ENCODE assay signal across 1 cellular context in the genomic region with DNA sequence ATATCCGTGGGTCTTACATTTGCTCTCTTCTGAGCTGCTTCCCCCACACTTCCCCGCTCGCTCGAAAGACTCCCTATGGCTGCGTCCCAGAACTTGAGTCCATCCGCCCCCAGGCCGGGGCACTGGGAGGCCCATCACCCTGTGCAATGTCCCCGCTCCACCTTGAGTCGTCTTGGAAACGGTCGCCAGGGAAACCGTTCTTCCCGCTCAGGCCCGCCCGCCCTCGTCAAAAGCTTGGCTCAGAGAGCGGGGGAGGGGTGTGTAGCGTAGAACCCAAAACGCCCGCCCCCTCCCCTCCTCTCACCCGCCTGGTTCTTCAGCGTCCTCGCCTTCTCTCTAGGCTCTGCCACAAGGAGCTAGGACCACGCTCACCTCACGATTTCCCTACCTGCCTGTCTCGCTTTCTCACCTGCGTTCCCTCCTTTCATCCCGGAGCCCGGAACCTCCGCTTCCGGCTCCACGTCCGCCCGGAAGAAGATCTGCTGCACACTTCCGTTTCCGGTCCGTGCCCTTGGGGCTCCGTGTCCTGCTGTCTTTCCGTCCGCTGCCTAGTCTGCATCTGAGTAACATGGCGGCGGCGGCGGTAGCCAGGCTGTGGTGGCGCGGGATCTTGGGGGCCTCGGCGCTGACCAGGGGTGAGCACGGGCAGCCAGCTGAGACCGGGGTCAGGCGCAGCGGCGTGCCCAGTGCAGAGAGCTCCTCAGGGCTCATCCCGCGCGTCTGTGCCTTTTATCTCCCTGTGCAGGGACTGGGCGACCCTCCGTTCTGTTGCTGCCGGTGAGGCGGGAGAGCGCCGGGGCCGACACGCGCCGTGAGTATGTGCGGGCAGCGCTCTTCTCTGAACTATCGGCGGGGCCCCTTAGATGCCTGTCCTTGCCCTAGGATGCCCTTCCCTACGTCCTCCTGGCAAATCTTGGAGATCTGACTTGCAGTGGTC.
TF ChIP-seq lines count a peak whose summit lies in the region.

A gene (minus strand): TSS at position 447 of the 937 bp plus-strand sequence. CDS start 19 bp downstream, at position 428.
A gene (plus strand): TSS at position 551 of the 937 bp plus-strand sequence. CDS start 18 bp downstream, at position 569.

TF ChIP-seq in K562, 482 proteins besides CTCF, POLR2A, EP300 and RAD21 (continued from another document and continues in another):
- TF ChIP-seq, protein P1, sequence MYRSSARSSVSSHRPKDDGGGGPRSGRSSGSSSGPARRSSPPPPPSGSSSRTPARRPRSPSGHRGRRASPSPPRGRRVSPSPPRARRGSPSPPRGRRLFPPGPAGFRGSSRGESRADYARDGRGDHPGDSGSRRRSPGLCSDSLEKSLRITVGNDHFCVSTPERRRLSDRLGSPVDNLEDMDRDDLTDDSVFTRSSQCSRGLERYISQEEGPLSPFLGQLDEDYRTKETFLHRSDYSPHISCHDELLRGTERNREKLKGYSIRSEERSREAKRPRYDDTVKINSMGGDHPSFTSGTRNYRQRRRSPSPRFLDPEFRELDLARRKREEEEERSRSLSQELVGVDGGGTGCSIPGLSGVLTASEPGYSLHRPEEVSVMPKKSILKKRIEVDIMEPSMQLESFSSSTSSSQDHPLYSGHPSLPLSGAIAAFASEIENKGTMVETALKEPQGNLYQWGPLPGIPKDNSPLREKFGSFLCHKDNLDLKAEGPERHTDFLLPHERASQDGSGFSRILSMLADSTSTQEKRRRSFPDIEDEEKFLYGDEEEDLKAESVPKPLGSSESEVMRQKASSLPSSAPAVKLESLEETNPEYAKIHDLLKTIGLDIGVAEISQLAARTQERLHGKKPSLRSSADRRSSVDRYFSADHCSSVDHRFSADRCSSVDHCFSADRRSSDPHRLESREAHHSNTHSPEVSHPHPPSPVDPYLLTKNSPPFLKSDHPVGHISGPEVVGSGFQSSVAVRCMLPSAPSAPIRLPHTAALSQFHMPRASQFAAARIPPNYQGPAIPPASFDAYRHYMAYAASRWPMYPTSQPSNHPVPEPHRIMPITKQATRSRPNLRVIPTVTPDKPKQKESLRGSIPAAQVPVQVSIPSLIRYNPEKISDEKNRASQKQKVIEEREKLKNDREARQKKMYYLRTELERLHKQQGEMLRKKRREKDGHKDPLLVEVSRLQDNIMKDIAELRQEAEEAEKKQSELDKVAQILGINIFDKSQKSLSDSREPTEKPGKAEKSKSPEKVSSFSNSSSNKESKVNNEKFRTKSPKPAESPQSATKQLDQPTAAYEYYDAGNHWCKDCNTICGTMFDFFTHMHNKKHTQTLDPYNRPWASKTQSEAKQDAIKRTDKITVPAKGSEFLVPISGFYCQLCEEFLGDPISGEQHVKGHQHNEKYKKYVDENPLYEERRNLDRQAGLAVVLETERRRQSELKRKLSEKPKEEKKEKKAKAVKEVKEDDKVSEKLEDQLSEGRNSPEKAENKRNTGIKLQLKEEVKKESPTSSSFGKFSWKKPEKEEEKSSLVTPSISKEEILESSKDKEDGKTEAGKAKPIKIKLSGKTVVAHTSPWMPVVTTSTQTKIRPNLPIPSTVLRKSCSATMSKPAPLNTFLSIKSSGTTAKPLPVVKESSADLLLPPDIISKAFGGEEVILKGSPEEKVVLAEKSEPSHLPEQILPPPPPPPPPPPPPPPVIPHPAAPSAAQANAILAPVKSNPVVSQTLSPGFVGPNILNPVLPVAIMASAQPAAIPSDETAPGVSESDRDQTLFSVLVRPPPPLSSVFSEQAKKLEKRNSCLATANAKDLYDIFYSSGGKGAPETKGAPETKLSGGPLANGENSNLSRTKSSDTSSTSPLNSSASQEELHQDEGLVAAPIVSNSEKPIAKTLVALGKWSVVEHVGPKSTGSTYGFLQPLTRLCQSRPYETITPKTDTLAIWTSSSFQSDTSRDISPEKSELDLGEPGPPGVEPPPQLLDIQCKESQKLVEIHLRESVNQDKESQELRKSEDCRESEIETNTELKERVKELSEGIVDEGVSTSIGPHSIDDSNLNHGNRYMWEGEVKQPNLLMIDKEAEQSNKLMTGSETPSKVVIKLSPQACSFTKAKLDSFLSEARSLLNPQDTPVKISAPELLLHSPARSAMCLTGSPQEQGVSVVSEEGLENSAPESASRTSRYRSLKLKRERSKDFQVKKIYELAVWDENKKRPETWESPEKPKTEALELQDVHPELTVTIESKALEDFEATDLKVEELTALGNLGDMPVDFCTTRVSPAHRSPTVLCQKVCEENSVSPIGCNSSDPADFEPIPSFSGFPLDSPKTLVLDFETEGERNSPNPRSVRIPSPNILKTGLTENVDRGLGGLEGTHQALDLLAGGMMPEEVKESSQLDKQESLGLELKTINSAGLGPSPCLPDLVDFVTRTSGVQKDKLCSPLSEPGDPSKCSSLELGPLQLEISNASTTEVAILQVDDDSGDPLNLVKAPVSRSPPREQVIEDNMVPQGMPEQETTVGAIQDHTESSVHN (IDR thresholded peaks at IDR 0.05; ENCODE audit: borderline replicate concordance in 1 of 2, low read depth in 1 of 2) = peak in 1 of 2 experiments; percentile 57; a peak in 2 of 4 replicates
- TF ChIP-seq ETV5 (CRISPR knock-in tag; IDR thresholded peaks at IDR 0.05; ENCODE audit: low read depth) (peak; percentile 90), TEAD4 (IDR thresholded peaks at IDR 0.05; ENCODE audit: low read length) (peak; percentile 49; the same call in 1 of the 2 replicates), TEAD4 (CRISPR knock-in tag; IDR thresholded peaks at IDR 0.05; ENCODE audit: borderline replicate concordance) (no peak), RBM14 (IDR thresholded peaks at IDR 0.05; ENCODE audit: borderline replicate concordance, insufficient read depth, low read depth, low read length) (0 out of 2 replicates have a peak, but pooled peaks have one; percentile 86), NR3C1 (CRISPR knock-in tag; IDR thresholded peaks at IDR 0.05) (no peak), NCOA6 (IDR thresholded peaks at IDR 0.05) (peak; percentile 42; the same call in 1 of the 2 replicates), ZBED1 (IDR thresholded peaks at IDR 0.05) (peak; percentile 79), HMGN3 (IDR thresholded peaks at IDR 0.05; ENCODE audit: borderline replicate concordance, extremely low read depth, insufficient read length, low read depth, low read length) (peak; percentile 53), HNRNPUL1 (IDR thresholded peaks at IDR 0.05; ENCODE audit: low read length) (no peak), FOXA1 (IDR thresholded peaks at IDR 0.05; ENCODE audit: borderline replicate concordance) (no peak), POLR2G (IDR thresholded peaks at IDR 0.05; ENCODE audit: low read depth, low read length) (peak; percentile 99), GABPA (tag; conservative IDR thresholded peaks at IDR 0.05; ENCODE audit: low read depth) (peak; percentile 100), SMC3 (conservative IDR thresholded peaks at IDR 0.05; ENCODE audit: insufficient read depth, low read depth, low read length) (no peak; the same call in 1 of the 2 replicates), ERF (CRISPR knock-in tag; IDR thresholded peaks at IDR 0.05) (no peak; the same call in 1 of the 2 replicates), MECOM (CRISPR knock-in tag; IDR thresholded peaks at IDR 0.05) (no peak), DIDO1 (tag; IDR thresholded peaks at IDR 0.05; ENCODE audit: low read depth) (peak; percentile 100), GATAD2A (IDR thresholded peaks at IDR 0.05) (no peak), FOXP1 (CRISPR knock-in tag; IDR thresholded peaks at IDR 0.05) (0 out of 2 replicates have a peak, but pooled peaks have one; percentile 83), LCOR (CRISPR knock-in tag; IDR thresholded peaks at IDR 0.05) (peak; percentile 96), NUFIP1 (IDR thresholded peaks at IDR 0.05; ENCODE audit: partially characterized antibody) (peak; percentile 85), SMARCA4 (IDR thresholded peaks at IDR 0.05) (0 out of 2 replicates have a peak, but pooled peaks have one; percentile 42), ZBTB7A (IDR thresholded peaks at IDR 0.05; ENCODE audit: borderline replicate concordance, control insufficient read depth, low read depth, low read length) (no peak)
- TF ChIP-seq, protein P2, sequence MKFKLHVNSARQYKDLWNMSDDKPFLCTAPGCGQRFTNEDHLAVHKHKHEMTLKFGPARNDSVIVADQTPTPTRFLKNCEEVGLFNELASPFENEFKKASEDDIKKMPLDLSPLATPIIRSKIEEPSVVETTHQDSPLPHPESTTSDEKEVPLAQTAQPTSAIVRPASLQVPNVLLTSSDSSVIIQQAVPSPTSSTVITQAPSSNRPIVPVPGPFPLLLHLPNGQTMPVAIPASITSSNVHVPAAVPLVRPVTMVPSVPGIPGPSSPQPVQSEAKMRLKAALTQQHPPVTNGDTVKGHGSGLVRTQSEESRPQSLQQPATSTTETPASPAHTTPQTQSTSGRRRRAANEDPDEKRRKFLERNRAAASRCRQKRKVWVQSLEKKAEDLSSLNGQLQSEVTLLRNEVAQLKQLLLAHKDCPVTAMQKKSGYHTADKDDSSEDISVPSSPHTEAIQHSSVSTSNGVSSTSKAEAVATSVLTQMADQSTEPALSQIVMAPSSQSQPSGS (CRISPR knock-in tag; IDR thresholded peaks at IDR 0.05) = no peak
- TF ChIP-seq, protein P3, sequence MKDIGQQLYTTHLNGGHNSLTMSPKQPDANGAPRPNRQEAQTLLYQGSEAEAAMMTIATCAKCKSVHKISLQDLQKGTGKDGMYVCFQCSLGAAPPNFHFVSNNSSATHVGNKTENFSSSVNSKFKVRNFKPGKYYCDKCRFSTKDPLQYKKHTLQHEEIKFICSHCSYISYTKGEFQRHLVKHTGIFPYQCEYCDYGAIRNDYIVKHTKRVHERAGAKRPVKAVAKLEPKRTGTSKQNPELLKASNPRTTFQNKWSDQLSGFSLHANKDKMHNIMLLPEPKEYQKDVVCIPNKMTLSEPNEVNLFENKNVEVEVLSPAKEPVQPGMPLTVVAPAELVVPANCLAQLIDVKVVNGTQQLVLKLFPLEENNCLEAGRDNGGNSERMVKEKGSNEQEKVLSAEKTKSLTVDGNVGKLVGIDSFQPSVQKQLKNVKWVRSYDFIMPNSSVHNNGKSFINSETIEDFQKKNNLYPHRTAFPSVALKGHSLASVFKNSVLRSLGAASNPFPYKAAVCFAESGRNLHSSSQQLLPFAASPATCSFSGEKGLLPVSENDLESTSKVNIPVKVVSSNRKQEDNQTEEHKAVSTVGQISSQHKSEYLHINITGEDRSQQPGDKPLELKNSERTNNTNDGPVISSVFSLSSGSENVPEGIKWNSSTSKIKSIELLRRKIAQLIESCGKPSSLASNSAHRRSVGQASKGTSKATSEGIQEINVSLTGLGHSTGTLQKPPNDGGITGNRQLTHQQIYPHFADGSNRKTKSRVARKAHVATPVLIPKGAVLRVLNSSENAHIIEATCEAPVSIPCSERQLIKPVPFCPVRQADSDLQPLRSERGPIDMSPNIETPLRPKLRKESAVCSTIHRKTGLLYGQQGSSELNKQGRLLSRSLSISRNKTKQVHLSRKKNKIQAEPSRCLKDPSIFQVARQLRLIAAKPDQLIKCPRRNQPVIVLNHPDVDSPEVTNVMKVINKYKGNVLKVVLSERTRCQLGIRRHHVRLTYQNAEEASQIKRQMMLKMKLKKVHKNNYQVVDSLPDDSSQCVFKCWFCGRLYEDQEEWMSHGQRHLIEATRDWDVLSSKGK (CRISPR knock-in tag; IDR thresholded peaks at IDR 0.05) = no peak
- TF ChIP-seq, protein P4, sequence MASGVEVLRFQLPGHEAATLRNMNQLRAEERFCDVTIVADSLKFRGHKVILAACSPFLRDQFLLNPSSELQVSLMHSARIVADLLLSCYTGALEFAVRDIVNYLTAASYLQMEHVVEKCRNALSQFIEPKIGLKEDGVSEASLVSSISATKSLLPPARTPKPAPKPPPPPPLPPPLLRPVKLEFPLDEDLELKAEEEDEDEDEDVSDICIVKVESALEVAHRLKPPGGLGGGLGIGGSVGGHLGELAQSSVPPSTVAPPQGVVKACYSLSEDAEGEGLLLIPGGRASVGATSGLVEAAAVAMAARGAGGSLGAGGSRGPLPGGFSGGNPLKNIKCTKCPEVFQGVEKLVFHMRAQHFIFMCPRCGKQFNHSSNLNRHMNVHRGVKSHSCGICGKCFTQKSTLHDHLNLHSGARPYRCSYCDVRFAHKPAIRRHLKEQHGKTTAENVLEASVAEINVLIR (CRISPR knock-in tag; IDR thresholded peaks at IDR 0.05) = no peak
- TF ChIP-seq, protein P5, sequence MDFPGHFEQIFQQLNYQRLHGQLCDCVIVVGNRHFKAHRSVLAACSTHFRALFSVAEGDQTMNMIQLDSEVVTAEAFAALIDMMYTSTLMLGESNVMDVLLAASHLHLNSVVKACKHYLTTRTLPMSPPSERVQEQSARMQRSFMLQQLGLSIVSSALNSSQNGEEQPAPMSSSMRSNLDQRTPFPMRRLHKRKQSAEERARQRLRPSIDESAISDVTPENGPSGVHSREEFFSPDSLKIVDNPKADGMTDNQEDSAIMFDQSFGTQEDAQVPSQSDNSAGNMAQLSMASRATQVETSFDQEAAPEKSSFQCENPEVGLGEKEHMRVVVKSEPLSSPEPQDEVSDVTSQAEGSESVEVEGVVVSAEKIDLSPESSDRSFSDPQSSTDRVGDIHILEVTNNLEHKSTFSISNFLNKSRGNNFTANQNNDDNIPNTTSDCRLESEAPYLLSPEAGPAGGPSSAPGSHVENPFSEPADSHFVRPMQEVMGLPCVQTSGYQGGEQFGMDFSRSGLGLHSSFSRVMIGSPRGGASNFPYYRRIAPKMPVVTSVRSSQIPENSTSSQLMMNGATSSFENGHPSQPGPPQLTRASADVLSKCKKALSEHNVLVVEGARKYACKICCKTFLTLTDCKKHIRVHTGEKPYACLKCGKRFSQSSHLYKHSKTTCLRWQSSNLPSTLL (IDR thresholded peaks at IDR 0.05) = peak; percentile 68
- TF ChIP-seq, protein P6, sequence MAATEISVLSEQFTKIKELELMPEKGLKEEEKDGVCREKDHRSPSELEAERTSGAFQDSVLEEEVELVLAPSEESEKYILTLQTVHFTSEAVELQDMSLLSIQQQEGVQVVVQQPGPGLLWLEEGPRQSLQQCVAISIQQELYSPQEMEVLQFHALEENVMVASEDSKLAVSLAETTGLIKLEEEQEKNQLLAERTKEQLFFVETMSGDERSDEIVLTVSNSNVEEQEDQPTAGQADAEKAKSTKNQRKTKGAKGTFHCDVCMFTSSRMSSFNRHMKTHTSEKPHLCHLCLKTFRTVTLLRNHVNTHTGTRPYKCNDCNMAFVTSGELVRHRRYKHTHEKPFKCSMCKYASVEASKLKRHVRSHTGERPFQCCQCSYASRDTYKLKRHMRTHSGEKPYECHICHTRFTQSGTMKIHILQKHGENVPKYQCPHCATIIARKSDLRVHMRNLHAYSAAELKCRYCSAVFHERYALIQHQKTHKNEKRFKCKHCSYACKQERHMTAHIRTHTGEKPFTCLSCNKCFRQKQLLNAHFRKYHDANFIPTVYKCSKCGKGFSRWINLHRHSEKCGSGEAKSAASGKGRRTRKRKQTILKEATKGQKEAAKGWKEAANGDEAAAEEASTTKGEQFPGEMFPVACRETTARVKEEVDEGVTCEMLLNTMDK (IDR thresholded peaks at IDR 0.05; ENCODE audit: borderline replicate concordance, insufficient read depth, low read depth, low read length, poor library complexity, severe bottlenecking) = no peak
- TF ChIP-seq, protein P7, sequence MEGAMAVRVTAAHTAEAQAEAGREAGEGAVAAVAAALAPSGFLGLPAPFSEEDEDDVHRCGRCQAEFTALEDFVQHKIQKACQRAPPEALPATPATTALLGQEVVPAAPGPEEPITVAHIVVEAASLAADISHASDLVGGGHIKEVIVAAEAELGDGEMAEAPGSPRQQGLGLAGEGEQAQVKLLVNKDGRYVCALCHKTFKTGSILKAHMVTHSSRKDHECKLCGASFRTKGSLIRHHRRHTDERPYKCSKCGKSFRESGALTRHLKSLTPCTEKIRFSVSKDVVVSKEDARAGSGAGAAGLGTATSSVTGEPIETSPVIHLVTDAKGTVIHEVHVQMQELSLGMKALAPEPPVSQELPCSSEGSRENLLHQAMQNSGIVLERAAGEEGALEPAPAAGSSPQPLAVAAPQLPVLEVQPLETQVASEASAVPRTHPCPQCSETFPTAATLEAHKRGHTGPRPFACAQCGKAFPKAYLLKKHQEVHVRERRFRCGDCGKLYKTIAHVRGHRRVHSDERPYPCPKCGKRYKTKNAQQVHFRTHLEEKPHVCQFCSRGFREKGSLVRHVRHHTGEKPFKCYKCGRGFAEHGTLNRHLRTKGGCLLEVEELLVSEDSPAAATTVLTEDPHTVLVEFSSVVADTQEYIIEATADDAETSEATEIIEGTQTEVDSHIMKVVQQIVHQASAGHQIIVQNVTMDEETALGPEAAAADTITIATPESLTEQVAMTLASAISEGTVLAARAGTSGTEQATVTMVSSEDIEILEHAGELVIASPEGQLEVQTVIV (CRISPR knock-in tag; IDR thresholded peaks at IDR 0.05; ENCODE audit: borderline replicate concordance) = no peak
